Comparison of ENCODE assay signal across 13 cellular contexts in genomic region chr7:30160329-30160728, GRCh38. TPM values are rescaled to one million over a fixed set of nuclear protein-coding genes. Genes with fewer than 3 reads are reported as not detected.
DNase-seq lines count a peak whose midpoint lies in the region; ATAC-seq, FAIRE-seq and TF ChIP-seq lines count a peak whose summit lies in the region.
"Had no signal": no experiment of that assay in that cellular context is flagged by ENCODE, and none has a peak within 500 bp of the region (broad histone marks: within the 10 kb centered on the region; RNA-seq: fewer than 3 reads in every experiment).

No MANE protein-coding gene starts in this region.

- DNase-seq in HepG2 (ENCODE audit: low spot score): no peak
- no peak for DNase-seq in right lobe of liver
- DNase-seq in WTC11 (ENCODE audit: low spot score): no peak
- DNase-seq in kidney: no peak
- no peak for DNase-seq in upper lobe of left lung
- no peak for DNase-seq in left ventricle myocardium inferior
- no peak for DNase-seq in cardiac septum (ENCODE audit: low spot score)
- DNase-seq: effector CD8-positive, alpha-beta T cell; PC-9; retina; T1000 had no signal

- H3K27ac Mint-ChIP-seq in WTC11: peak overlapping the region; percentile 39

- H3K9ac ChIP-seq in HepG2 (ENCODE audit: insufficient read depth, low read depth, low read length) (no peak overlapping the region), kidney (ENCODE audit: low read length in 2 of 2) (peak overlapping the region in 1 of 2 donors; percentile 66)

- 95% methylated on average over 2 of the region's 2 CpGs for WGBS in HepG2 (ENCODE audit: low lambda C conversion rate)
- 79% methylated on average over 2 of the region's 2 CpGs for WGBS in right lobe of liver (ENCODE audit: insufficient coverage, low coverage, low lambda C conversion rate, missing lambda C conversion rate)
- 80 to 86% methylated on average over 2 of the region's 2 CpGs for WGBS in upper lobe of left lung, 2 donors

- H3K9me3 ChIP-seq in HepG2 (ENCODE audit: low read length) (no peaks in the 10 kb centered on the region), right lobe of liver (no peaks in the 10 kb centered on the region), kidney (ENCODE audit: control insufficient read depth in 1 of 2, low read length in 2 of 2) (no peaks in the 10 kb centered on the region), upper lobe of left lung (no peaks in the 10 kb centered on the region), left ventricle myocardium inferior (replicated peaks) (no peaks in the 10 kb centered on the region)

- intact Hi-C loops in HepG2 (cut with micrococcal nuclease; ENCODE audit: unreplicated experiment) (loop anchor here (5.0 kb wide), 1 partner anchor 67 kb away; no protein-coding TSS in a partner anchor), right lobe of liver (cut with DNase I) (no loop called here), kidney (cut with DNase I) (no loop called here), left ventricle myocardium inferior (cut with micrococcal nuclease) (loop anchor here (10.0 kb wide), 1 partner anchor 114 kb away; no protein-coding TSS in a partner anchor), cardiac septum (cut with DNase I) (loop anchor here (5.0 to 10.0 kb wide), 2 partner anchors 117 to 254 kb away; no protein-coding TSS in a partner anchor)

- TF ChIP-seq POLR2A in HepG2 (IDR thresholded peaks at IDR 0.05; ENCODE audit: insufficient read depth in 1 of 2, low read depth in 2 of 2, low read length in 2 of 2) (no peak), right lobe of liver (IDR thresholded peaks at IDR 0.05) (no peak), upper lobe of left lung (IDR thresholded peaks at IDR 0.05) (no peak)

- no peaks in the 10 kb centered on the region for H3K27me3 Mint-ChIP-seq in WTC11 (ENCODE audit: low read depth)

- no peak overlapping the region for H2AFZ ChIP-seq in HepG2 (ENCODE audit: low read length)
- H2AFZ ChIP-seq: PC-9 had no signal

- H3K36me3 ChIP-seq in HepG2 (replicated peaks in 1 of 2; ENCODE audit: control insufficient read depth in 1 of 2, insufficient read depth in 2 of 2, low read length in 2 of 2) (no peaks in the 10 kb centered on the region; a peak in 1 of 5 replicates), right lobe of liver (no peaks in the 10 kb centered on the region), kidney (ENCODE audit: control insufficient read depth in 1 of 2, insufficient read depth in 2 of 2, low read length in 2 of 2) (peaks cover 0 to 2% of the 10 kb centered on the region in 2 donors), upper lobe of left lung (peaks cover 0 to 18% (median 2%) of the 10 kb centered on the region in 4 donors), left ventricle myocardium inferior (peaks cover 9% of the 10 kb centered on the region)

- POLR2A ChIA-PET in HepG2 (lab: Yijun Ruan, JAX): no interaction called here
- POLR2A ChIA-PET in WTC11 (lab: Charles Lee): no interaction called here

- no peaks in the 10 kb centered on the region for H4K20me1 ChIP-seq in HepG2 (ENCODE audit: insufficient read depth, low read length)

- no peak overlapping the region for H3K4me3 Mint-ChIP-seq in WTC11

- H3K27me3 ChIP-seq in HepG2 (ENCODE audit: control insufficient read depth in 1 of 2, insufficient read depth in 2 of 2, low read length in 2 of 2) (no peaks in the 10 kb centered on the region), right lobe of liver (no peaks in the 10 kb centered on the region), upper lobe of left lung (no peaks in the 10 kb centered on the region), left ventricle myocardium inferior (ENCODE audit: low read depth) (no peaks in the 10 kb centered on the region)

- CTCF ChIA-PET in HepG2 (lab: Yijun Ruan, JAX; ENCODE audit: low intra/inter-chr PET ratio, low total read pairs) (interaction anchor here (0.9 to 1.3 kb wide), 2 partner anchors 116 to 253 kb away, joined by 3 to 4 read pairs; no protein-coding TSS in a partner anchor), WTC11 (lab: Charles Lee) (interaction anchor here (1.6 kb wide), 1 partner anchor 253 kb away, joined by 4 read pairs; no protein-coding TSS in a partner anchor)

- no peak overlapping the region for H3K27ac ChIP-seq in HepG2 (ENCODE audit: extremely low read length, insufficient read depth, low read length)
- no peak overlapping the region for H3K27ac ChIP-seq in right lobe of liver
- peak overlapping the region; percentile 60 to 62 for H3K27ac ChIP-seq in kidney (ENCODE audit: low read depth in 2 of 2, low read length in 2 of 2)
- peak overlapping the region in 3 of 4 donors; percentile 41 to 47 (median 43) for H3K27ac ChIP-seq in upper lobe of left lung
- no peak overlapping the region for H3K27ac ChIP-seq in left ventricle myocardium inferior (replicated peaks)
- H3K27ac ChIP-seq: PC-9 had no signal

- in situ Hi-C loops in HepG2 (cut with HindIII; ENCODE audit: extremely low pct_ligation_motif_present, low pct_unique_long_range_greater_than_20kb): loop anchor here (5.0 to 10.0 kb wide), 2 partner anchors 124 to 252 kb away; partner anchors contain the start of gene ZNRF2

- no peaks in the 10 kb centered on the region for H3K79me2 ChIP-seq in HepG2 (ENCODE audit: insufficient read depth, low read length)

- no TSS peak for BruUV-seq in HepG2 (replicated peaks; lab: Mats Ljungman, UMichigan)

- H3K36me3 Mint-ChIP-seq in WTC11: no peaks in the 10 kb centered on the region
- H3K36me3 Mint-ChIP-seq: activated naive CD4-positive, alpha-beta T cell treated with anti-CD3 and anti-CD28 coated beads, Interleukin-2, amount 50 U/mL, for 72 hours had no signal

- no peak for TF ChIP-seq RAD21 in HepG2 (CRISPR knock-in tag; IDR thresholded peaks at IDR 0.05)

- ATAC-seq in HepG2: peak; percentile 17; the same call in 2 of the 3 replicates
- no peak for ATAC-seq in right lobe of liver
- no peak for ATAC-seq in WTC11
- ATAC-seq in upper lobe of left lung (ENCODE audit: low FRiP score in 2 of 2): no peak
- ATAC-seq in GM21360 (IDR thresholded peaks at IDR 0.05; ENCODE audit: unreplicated experiment): no peak

- peaks cover 65% of the 10 kb centered on the region for H3K4me1 ChIP-seq in HepG2 (ENCODE audit: insufficient read depth, low read length)
- H3K4me1 ChIP-seq in right lobe of liver: peaks cover 0 to 13% (median 5%) of the 10 kb centered on the region in 4 donors
- peaks cover 19 to 37% of the 10 kb centered on the region in 2 donors for H3K4me1 ChIP-seq in kidney (ENCODE audit: control insufficient read depth in 1 of 2, insufficient read depth in 1 of 2, low read depth in 1 of 2, low read length in 2 of 2)
- peaks cover 31 to 47% (median 36%) of the 10 kb centered on the region in 4 donors for H3K4me1 ChIP-seq in upper lobe of left lung
- H3K4me1 ChIP-seq in left ventricle myocardium inferior: peaks cover 38% of the 10 kb centered on the region

- no peaks in the 10 kb centered on the region for H3K9me3 Mint-ChIP-seq in WTC11
- H3K9me3 Mint-ChIP-seq: activated naive CD4-positive, alpha-beta T cell treated with anti-CD3 and anti-CD28 coated beads, Interleukin-2, amount 50 U/mL, for 72 hours had no signal

- H3K4me2 ChIP-seq in HepG2 (ENCODE audit: low read depth, low read length): no peak overlapping the region

- H3K4me3 ChIP-seq in HepG2 (replicated peaks in 1 of 3; ENCODE audit: insufficient read depth in 1 of 3, low read depth in 2 of 3, low read length in 3 of 3): no peak overlapping the region
- no peak overlapping the region for H3K4me3 ChIP-seq in right lobe of liver
- H3K4me3 ChIP-seq in kidney (ENCODE audit: low read length in 2 of 2): no peak overlapping the region
- H3K4me3 ChIP-seq in upper lobe of left lung: no peak overlapping the region
- H3K4me3 ChIP-seq in left ventricle myocardium inferior: no peak overlapping the region
- H3K4me3 ChIP-seq: PC-9 had no signal

- peaks cover 77% of the 10 kb centered on the region for H3K4me1 Mint-ChIP-seq in WTC11

- no peak for TF ChIP-seq EP300 in HepG2 (IDR thresholded peaks at IDR 0.05; ENCODE audit: low read depth in 2 of 2, low read length in 2 of 2)
- TF ChIP-seq EP300 in HepG2 (CRISPR knock-in tag; IDR thresholded peaks at IDR 0.05; ENCODE audit: borderline replicate concordance): no peak
- TF ChIP-seq EP300 in upper lobe of left lung (IDR thresholded peaks at IDR 0.05): no peak

- FAIRE-seq in HepG2 (lab: Jason Lieb, UNC) (no peak), kidney (lab: Jason Lieb, UNC) (no peak)

- TF ChIP-seq CTCF in HepG2 (CRISPR knock-in tag; IDR thresholded peaks at IDR 0.05) (no peak), right lobe of liver (IDR thresholded peaks at IDR 0.05) (no peak), WTC11 (IDR thresholded peaks at IDR 0.05) (no peak), kidney (IDR thresholded peaks at IDR 0.05; ENCODE audit: borderline replicate concordance, extremely low read depth, insufficient read depth) (no peak), upper lobe of left lung (IDR thresholded peaks at IDR 0.05) (no peak), left ventricle myocardium inferior (IDR thresholded peaks at IDR 0.05; ENCODE audit: borderline replicate concordance) (no peak)

RNA-seq across cellular contexts. Expression of gene MTURN, which starts 25.5 kb away (rescaled TPM):
- total RNA-seq in HepG2 (2016; rRNA removed; fragmentation: Illumina TruSeq; extraction: Trizol) (5.7 and 8.2 TPM in 2 replicates), right lobe of liver (1 to 10 TPM; 2.2 to 5.2 (median 2.9) TPM), WTC11 (2021) (5.0 to 6.4 TPM (median 5.4 TPM) in 3 replicates), kidney (80.1 TPM), upper lobe of left lung (100 to 1,000 TPM in 1 of 6 donors, 10 to 100 TPM in 5; 27.2 to 112 (median 39.6) TPM), left ventricle myocardium inferior (21.3 TPM), cardiac septum (49.3 TPM)
- total RNA-seq in HepG2 (2016; cell fraction: cytosol; rRNA removed; fragmentation: Illumina TruSeq; extraction: Trizol; ENCODE audit: low read depth): 15.1 and 17.4 TPM in 2 replicates
- 5.7 and 6.1 TPM in 2 replicates for total RNA-seq in HepG2 (2016; cell fraction: insoluble cytoplasmic fraction; rRNA removed; fragmentation: Illumina TruSeq; extraction: Trizol)
- 16.1 and 17.3 TPM in 2 replicates for total RNA-seq in HepG2 (2016; cell fraction: membrane; rRNA removed; fragmentation: Illumina TruSeq; extraction: Trizol)
- total RNA-seq in HepG2 (2016; cell fraction: nucleus; rRNA removed; fragmentation: Illumina TruSeq; extraction: Trizol): 5.2 and 6.6 TPM in 2 replicates
- polyA plus RNA-seq in HepG2 (2011; rRNA removed) (7.2 and 7.9 TPM in 2 replicates), kidney (ENCODE audit: insufficient read depth, low read depth, low replicate concordance) (54.7 TPM)
- polyA plus RNA-seq in HepG2 (2011; cell fraction: cytosol; rRNA removed): 4.0 and 5.1 TPM in 2 replicates
- 8.4 and 11.0 TPM in 2 replicates for polyA plus RNA-seq in HepG2 (2011; cell fraction: nucleus; rRNA removed)
- polyA plus RNA-seq in HepG2 (2012): 4.8 and 6.5 TPM in 2 replicates
- 19.8 and 22.7 TPM in 2 replicates for polyA plus RNA-seq in HepG2 (2016; cell fraction: cytosol; fragmentation: Illumina TruSeq; extraction: Trizol; ENCODE audit: low read depth)
- 6.6 TPM in 2 replicates for polyA plus RNA-seq in HepG2 (2016; cell fraction: insoluble cytoplasmic fraction; fragmentation: Illumina TruSeq; extraction: Trizol; ENCODE audit: low read depth)
- polyA plus RNA-seq in HepG2 (2016; cell fraction: membrane; fragmentation: Illumina TruSeq; extraction: Trizol; ENCODE audit: low read depth): 16.0 and 17.6 TPM in 2 replicates
- polyA plus RNA-seq in HepG2 (2016; cell fraction: nucleus; fragmentation: Illumina TruSeq; extraction: Trizol; ENCODE audit: insufficient read depth, low read depth): 7.4 and 7.9 TPM in 2 replicates
- polyA minus RNA-seq in HepG2 (2011; rRNA and poly(A)+ RNA removed; ENCODE audit: low replicate concordance): 4.1 TPM in 2 replicates
- 1.8 and 4.4 TPM in 2 replicates for polyA minus RNA-seq in HepG2 (2011; cell fraction: cytosol; rRNA and poly(A)+ RNA removed)
- 12.1 and 12.6 TPM in 2 replicates for polyA minus RNA-seq in HepG2 (2011; cell fraction: nucleus; rRNA and poly(A)+ RNA removed)

Comparison
In these comparisons a context has a peak if more than half of its experiments do, and no peak if none do; other contexts are left out.
1. intact Hi-C loops: an anchor here in HepG2 (5.0 kb wide), left ventricle myocardium inferior (10.0 kb wide) and cardiac septum (5.0 to 10.0 kb wide); none called in right lobe of liver and kidney.
2. H3K27ac ChIP-seq: peak in kidney (2 of 2) and upper lobe of left lung (3 of 4); none in HepG2 (single experiment), right lobe of liver (0 of 3) and left ventricle myocardium inferior (single experiment).